ENCODE assay signal across 16 cellular contexts in the genomic region with DNA sequence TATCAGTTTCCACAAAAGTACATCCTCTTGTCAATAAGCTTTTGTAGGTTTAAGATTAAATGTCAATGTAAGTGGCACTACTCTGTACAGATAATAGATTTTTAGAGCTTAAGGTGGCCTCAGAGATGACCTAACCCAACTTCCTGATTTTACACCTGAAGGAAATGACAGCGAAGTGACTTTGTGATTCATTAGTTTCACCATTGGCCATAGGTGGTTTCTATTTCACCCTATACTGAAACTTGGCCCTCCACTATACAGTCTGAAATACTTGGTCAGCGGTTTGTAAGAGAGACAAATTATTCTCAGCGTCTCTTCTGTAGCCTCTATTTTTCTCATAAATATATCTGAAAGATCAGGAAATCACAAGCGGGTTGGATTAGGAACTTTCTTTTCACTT.
DNase-seq lines count a peak whose midpoint lies in the region; ATAC-seq, FAIRE-seq and TF ChIP-seq lines count a peak whose summit lies in the region.
"Had no signal": no experiment of that assay in that cellular context is flagged by ENCODE, and none has a peak within 500 bp of the region (broad histone marks: within the 10 kb centered on the region; RNA-seq: fewer than 3 reads in every experiment).

No MANE protein-coding gene starts in this region.

- POLR2A ChIA-PET in A673 (lab: Charles Lee; ENCODE audit: low non-redundant PET), result no interaction called here

- intact Hi-C loops in A673 (cut with micrococcal nuclease; ENCODE audit: unreplicated experiment) (loop anchor here (2.0 kb wide), 1 partner anchor 249 kb away; no protein-coding TSS in a partner anchor), psoas muscle (cut with DNase I) (no loop called here)

- no peaks in the 10 kb centered on the region for H3K36me3 ChIP-seq in A673 (ENCODE audit: insufficient read depth, low read length, poor library complexity, severe bottlenecking)
- no peaks in the 10 kb centered on the region for H3K36me3 ChIP-seq in psoas muscle (ENCODE audit: insufficient read depth in 1 of 2, low read depth in 1 of 2)

- DNase-seq in A673 (ENCODE audit: low spot score), result no peak
- peak; percentile 4 for DNase-seq in GM19239 (ENCODE audit: insufficient read length, low spot score)
- DNase-seq in anterior cingulate cortex (lab: John Stamatoyannopoulos, UW), result no peak
- DNase-seq in psoas muscle, result no peak
- no peak for DNase-seq in SW480 (ENCODE audit: low spot score)
- DNase-seq in effector CD8-positive, alpha-beta T cell (lab: John Stamatoyannopoulos, UW), result no peak
- DNase-seq: activated naive CD8-positive, alpha-beta T cell treated with anti-CD3 and anti-CD28 coated beads, Interleukin-2, amount 50 U/mL, for 24 hours; immature natural killer cell; mucosa of descending colon; NCI-H345; stimulated activated CD4-positive, alpha-beta T cell treated with anti-CD3 and anti-CD28 coated beads, Interleukin-4, amount 100 ng/mL, for 24 hours; stimulated activated naive CD8-positive, alpha-beta T cell treated with anti-CD3 and anti-CD28 coated beads, Interleukin-15, amount 100 ng/mL, for 72 hours had no signal

- no TSS peak for BruUV-seq in A673 (replicated peaks; lab: Mats Ljungman, UMichigan)

- ATAC-seq in HG02571 (IDR thresholded peaks at IDR 0.05; ENCODE audit: unreplicated experiment), result peak; percentile 78
- peak; percentile 89 for ATAC-seq in HG03175 (IDR thresholded peaks at IDR 0.05; ENCODE audit: unreplicated experiment)
- ATAC-seq in psoas muscle, result no peak
- ATAC-seq: activated naive CD8-positive, alpha-beta T cell treated with anti-CD3 and anti-CD28 coated beads, Interleukin-2, amount 50 U/mL, for 24 hours; mucosa of descending colon; stimulated activated naive CD8-positive, alpha-beta T cell treated with anti-CD3 and anti-CD28 coated beads, Interleukin-15, amount 100 ng/mL, for 72 hours had no signal

- TF ChIP-seq CTCF in A673 (conservative IDR thresholded peaks at IDR 0.05; ENCODE audit: low read depth, low read length) (no peak), psoas muscle (IDR thresholded peaks at IDR 0.05) (no peak)

- no peaks in the 10 kb centered on the region for H3K27me3 ChIP-seq in A673 (replicated peaks; ENCODE audit: insufficient read depth, low read depth, low read length, poor library complexity)
- H3K27me3 ChIP-seq in psoas muscle (ENCODE audit: insufficient read depth in 3 of 3, low read length in 2 of 3), result no peaks in the 10 kb centered on the region

- no peaks in the 10 kb centered on the region for H3K9me3 ChIP-seq in A673 (ENCODE audit: low read depth, low read length, poor library complexity, severe bottlenecking)
- no peaks in the 10 kb centered on the region for H3K9me3 ChIP-seq in psoas muscle

- CTCF ChIA-PET in A673 (lab: Charles Lee), result no interaction called here

- FAIRE-seq in GM19239 (lab: Jason Lieb, UNC), result peak; percentile 39

- 88 to 92% (median 90%) methylated on average over 4 of the region's 4 CpGs for whole genome bisulfite sequencing in psoas muscle, 3 donors

- no peak overlapping the region for H3K4me3 ChIP-seq in A673 (ENCODE audit: low read depth, low read length, poor library complexity, severe bottlenecking)
- H3K4me3 ChIP-seq in psoas muscle, result no peak overlapping the region
- H3K4me3 ChIP-seq: mucosa of descending colon had no signal

- H3K27ac ChIP-seq in A673 (ENCODE audit: low read depth, low read length, poor library complexity, severe bottlenecking) (peak overlapping the region; percentile 73), psoas muscle (no peak overlapping the region)
- H3K27ac ChIP-seq: 22Rv1, HL-60 had no signal

- H3K4me1 ChIP-seq in A673 (ENCODE audit: insufficient read depth, low read length, poor library complexity, severe bottlenecking) (peaks cover 33% of the 10 kb centered on the region), psoas muscle (no peaks in the 10 kb centered on the region)

Comparison
In these comparisons a context has a peak if more than half of its experiments do, and no peak if none do; other contexts are left out.
1. ATAC-seq: peak in HG02571 (single experiment) and HG03175 (single experiment); none in psoas muscle (0 of 4).